Comparison of ENCODE assay signal across 1 cellular context in the genomic region with DNA sequence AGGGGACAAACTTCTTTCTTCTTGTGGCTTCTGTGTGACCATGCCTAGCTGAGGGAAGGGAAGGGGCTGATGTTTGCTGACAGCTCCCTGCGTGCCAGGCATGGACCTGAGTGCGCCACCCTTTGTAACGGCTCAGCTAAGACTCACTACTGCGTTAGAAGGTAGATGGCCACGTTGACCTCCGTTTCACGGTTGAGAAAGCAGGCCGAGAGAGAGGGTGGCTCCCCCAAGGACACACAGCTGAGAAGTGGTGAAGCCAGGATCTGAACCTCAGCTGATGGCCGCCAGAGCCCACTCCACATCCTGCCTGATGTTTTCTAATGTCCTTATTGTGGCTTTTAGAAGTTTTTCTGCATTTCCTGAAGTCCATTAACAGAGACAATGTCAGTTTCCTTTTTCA.
TF ChIP-seq lines count a peak whose summit lies in the region.

No MANE protein-coding gene starts in this region.

TF ChIP-seq in IMR-90, 13 proteins besides CTCF, POLR2A, EP300 and RAD21:
- TF ChIP-seq, protein P1, sequence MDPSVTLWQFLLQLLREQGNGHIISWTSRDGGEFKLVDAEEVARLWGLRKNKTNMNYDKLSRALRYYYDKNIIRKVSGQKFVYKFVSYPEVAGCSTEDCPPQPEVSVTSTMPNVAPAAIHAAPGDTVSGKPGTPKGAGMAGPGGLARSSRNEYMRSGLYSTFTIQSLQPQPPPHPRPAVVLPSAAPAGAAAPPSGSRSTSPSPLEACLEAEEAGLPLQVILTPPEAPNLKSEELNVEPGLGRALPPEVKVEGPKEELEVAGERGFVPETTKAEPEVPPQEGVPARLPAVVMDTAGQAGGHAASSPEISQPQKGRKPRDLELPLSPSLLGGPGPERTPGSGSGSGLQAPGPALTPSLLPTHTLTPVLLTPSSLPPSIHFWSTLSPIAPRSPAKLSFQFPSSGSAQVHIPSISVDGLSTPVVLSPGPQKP (IDR thresholded peaks at IDR 0.05; ENCODE audit: borderline replicate concordance, low read depth, low read length), result no peak
- TF ChIP-seq FOS (IDR thresholded peaks at IDR 0.05; ENCODE audit: low read depth, low read length) (no peak), CHD1 (IDR thresholded peaks at IDR 0.05; ENCODE audit: low read depth, low read length) (no peak), RFX5 (IDR thresholded peaks at IDR 0.05; ENCODE audit: low read depth, low read length) (no peak), BHLHE40 (IDR thresholded peaks at IDR 0.05; ENCODE audit: low read depth, low read length) (no peak), SMC3 (IDR thresholded peaks at IDR 0.05; ENCODE audit: low read depth, low read length) (no peak), RCOR1 (IDR thresholded peaks at IDR 0.05; ENCODE audit: insufficient replicate concordance, low read length) (no peak), MXI1 (IDR thresholded peaks at IDR 0.05; ENCODE audit: borderline replicate concordance, low read depth, low read length) (no peak), NFE2L2 (IDR thresholded peaks at IDR 0.05; ENCODE audit: low read depth, low read length) (no peak)
- TF ChIP-seq, protein P2, sequence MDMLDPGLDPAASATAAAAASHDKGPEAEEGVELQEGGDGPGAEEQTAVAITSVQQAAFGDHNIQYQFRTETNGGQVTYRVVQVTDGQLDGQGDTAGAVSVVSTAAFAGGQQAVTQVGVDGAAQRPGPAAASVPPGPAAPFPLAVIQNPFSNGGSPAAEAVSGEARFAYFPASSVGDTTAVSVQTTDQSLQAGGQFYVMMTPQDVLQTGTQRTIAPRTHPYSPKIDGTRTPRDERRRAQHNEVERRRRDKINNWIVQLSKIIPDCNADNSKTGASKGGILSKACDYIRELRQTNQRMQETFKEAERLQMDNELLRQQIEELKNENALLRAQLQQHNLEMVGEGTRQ (IDR thresholded peaks at IDR 0.05; ENCODE audit: low read depth, low read length), result no peak
TF ChIP-seq in IMR-90: peak in this region for 0.
